8 cellular contexts compared by ENCODE assay signal in genomic region chr6:158536891-158537798, GRCh38. TPM values are rescaled to one million over a fixed set of nuclear protein-coding genes. Genes with fewer than 3 reads are reported as not detected.
DNase-seq lines count a peak whose midpoint lies in the region; ATAC-seq, FAIRE-seq and TF ChIP-seq lines count a peak whose summit lies in the region.

No MANE protein-coding gene starts in this region.

- H3K9me3 Mint-ChIP-seq in activated CD8-positive, alpha-beta memory T cell treated with anti-CD3 and anti-CD28 coated beads, Interleukin-2, amount 10 ng/mL, durations not matched to agents 7 days and 5 days (ENCODE audit: low read depth), result no peaks in the 10 kb centered on the region

- no peaks in the 10 kb centered on the region for H3K36me3 ChIP-seq in pancreas

- peaks cover 2% of the 10 kb centered on the region for H3K36me3 Mint-ChIP-seq in activated CD8-positive, alpha-beta memory T cell treated with anti-CD3 and anti-CD28 coated beads, Interleukin-2, amount 10 ng/mL, durations not matched to agents 7 days and 5 days

- CTCF ChIA-PET in activated CD8-positive, alpha-beta memory T cell treated with anti-CD3 and anti-CD28 coated beads, Interleukin-2, amount 10 ng/mL, durations not matched to agents 7 days and 5 days (lab: Charles Lee), result interaction anchor here (0.8 to 2.1 kb wide), 5 partner anchors 18 to 323 kb away, joined by 3 to 7 read pairs (median 5); no protein-coding TSS in a partner anchor

- H3K4me3 Mint-ChIP-seq in activated CD8-positive, alpha-beta memory T cell treated with anti-CD3 and anti-CD28 coated beads, Interleukin-2, amount 10 ng/mL, durations not matched to agents 7 days and 5 days, result peak overlapping the region; percentile 35

- FAIRE-seq in pancreas (lab: Jason Lieb, UNC) (no peak), GM12891 (lab: Jason Lieb, UNC) (no peak)

- intact Hi-C loops in pancreas (cut with DNase I), result no loop called here

- no peak overlapping the region for H3K27ac Mint-ChIP-seq in activated CD8-positive, alpha-beta memory T cell treated with anti-CD3 and anti-CD28 coated beads, Interleukin-2, amount 10 ng/mL, durations not matched to agents 7 days and 5 days

- H3K9me3 ChIP-seq in pancreas, result no peaks in the 10 kb centered on the region

- peak; percentile 48 for ATAC-seq in activated CD8-positive, alpha-beta memory T cell treated with anti-CD3 and anti-CD28 coated beads, Interleukin-2, amount 10 ng/mL, durations not matched to agents 7 days and 5 days
- ATAC-seq in pancreas, result peak; percentile 67 to 79 (median 73)
- ATAC-seq in GM19035 (IDR thresholded peaks at IDR 0.05; ENCODE audit: unreplicated experiment), result no peak
- no peak for ATAC-seq in GM21825 (IDR thresholded peaks at IDR 0.05; ENCODE audit: unreplicated experiment)

- WGBS in pancreas, 2 donors, result 3 to 7% methylated on average over 60 to 93 of the region's 94 CpGs

- H3K4me3 ChIP-seq in foreskin fibroblast (ENCODE audit: low read depth in 1 of 2, low read length in 2 of 2) (peak overlapping the region; percentile 53 to 59), pancreas (peak overlapping the region; percentile 53 to 76 (median 64))

- peak overlapping the region in 2 of 4 donors; percentile 38 to 50 for H3K27ac ChIP-seq in pancreas

- TF ChIP-seq CTCF in foreskin fibroblast (IDR thresholded peaks at IDR 0.05; ENCODE audit: low read depth, low read length) (no peak), pancreas (IDR thresholded peaks at IDR 0.05) (no peak)

- H3K4me1 ChIP-seq in pancreas, result peaks cover 0 to 4% (median 0%) of the 10 kb centered on the region in 3 donors

- peaks cover 2% of the 10 kb centered on the region for H3K4me1 Mint-ChIP-seq in activated CD8-positive, alpha-beta memory T cell treated with anti-CD3 and anti-CD28 coated beads, Interleukin-2, amount 10 ng/mL, durations not matched to agents 7 days and 5 days

- H3K27me3 Mint-ChIP-seq in activated CD8-positive, alpha-beta memory T cell treated with anti-CD3 and anti-CD28 coated beads, Interleukin-2, amount 10 ng/mL, durations not matched to agents 7 days and 5 days, result peaks cover 65% of the 10 kb centered on the region

- H3K27me3 ChIP-seq in pancreas, result no peaks in the 10 kb centered on the region

- DNase-seq in D341Med (ENCODE audit: low spot score), result peak; percentile 89
- DNase-seq in NCI-H146 (lab: John Stamatoyannopoulos, UW), result peak; percentile 91
- no peak for DNase-seq in activated CD8-positive, alpha-beta memory T cell treated with anti-CD3 and anti-CD28 coated beads, Interleukin-2, amount 10 ng/mL, durations not matched to agents 7 days and 5 days
- peak; percentile 19 to 77 for DNase-seq in foreskin fibroblast
- peak in 5 of 6 donors; percentile 48 to 86 (median 65) for DNase-seq in pancreas
- DNase-seq in GM12891 (ENCODE audit: insufficient read length, low spot score), result no peak

- no peak for TF ChIP-seq POLR2A in GM12891 (IDR thresholded peaks at IDR 0.05; ENCODE audit: low read depth, low read length)

TF ChIP-seq in GM12891, 5 proteins besides CTCF, POLR2A, EP300 and RAD21:
- TF ChIP-seq TAF1 (IDR thresholded peaks at IDR 0.05; ENCODE audit: low read depth, low read length), result no peak
- TF ChIP-seq PAX5 (IDR thresholded peaks at IDR 0.05; ENCODE audit: insufficient read depth, low read length, severe bottlenecking), result no peak
- no peak for TF ChIP-seq POLR2AphosphoS5 (IDR thresholded peaks at IDR 0.05; ENCODE audit: low read depth, low read length)
- TF ChIP-seq POU2F2 (IDR thresholded peaks at IDR 0.05; ENCODE audit: low read depth, low read length), result no peak
- TF ChIP-seq SPI1 (IDR thresholded peaks at IDR 0.05; ENCODE audit: low read depth, low read length), result no peak
TF ChIP-seq in GM12891: peak in this region for 0.

RNA-seq across cellular contexts. Expression of gene TMEM181, which starts 22.7 kb away (rescaled TPM):
- 10 to 100 TPM; 14.0 to 17.4 TPM for total RNA-seq in activated CD8-positive, alpha-beta memory T cell treated with anti-CD3 and anti-CD28 coated beads, Interleukin-2, amount 10 ng/mL, durations not matched to agents 7 days and 5 days
- total RNA-seq in pancreas, result 10 to 100 TPM; 18.9 to 32.8 (median 25.9) TPM
- 10 to 100 TPM; 14.1 to 19.1 TPM for polyA plus RNA-seq in pancreas
- polyA plus RNA-seq in GM12891 (2012; ENCODE audit: low read depth, missing spikeins), result 1.5 TPM

Comparison
In these comparisons a context has a peak if more than half of its experiments do, and no peak if none do; other contexts are left out.
1. DNase-seq: peak in D341Med (single experiment), NCI-H146 (single experiment), foreskin fibroblast (2 of 2) and pancreas (5 of 6); none in activated CD8-positive, alpha-beta memory T cell treated with anti-CD3 and anti-CD28 coated beads, Interleukin-2, amount 10 ng/mL, durations not matched to agents 7 days and 5 days (single experiment) and GM12891 (single experiment).
2. ATAC-seq: peak in activated CD8-positive, alpha-beta memory T cell treated with anti-CD3 and anti-CD28 coated beads, Interleukin-2, amount 10 ng/mL, durations not matched to agents 7 days and 5 days (single experiment) and pancreas (4 of 4); none in GM19035 (single experiment) and GM21825 (single experiment).